8 cellular contexts compared by ENCODE assay signal in the genomic region with DNA sequence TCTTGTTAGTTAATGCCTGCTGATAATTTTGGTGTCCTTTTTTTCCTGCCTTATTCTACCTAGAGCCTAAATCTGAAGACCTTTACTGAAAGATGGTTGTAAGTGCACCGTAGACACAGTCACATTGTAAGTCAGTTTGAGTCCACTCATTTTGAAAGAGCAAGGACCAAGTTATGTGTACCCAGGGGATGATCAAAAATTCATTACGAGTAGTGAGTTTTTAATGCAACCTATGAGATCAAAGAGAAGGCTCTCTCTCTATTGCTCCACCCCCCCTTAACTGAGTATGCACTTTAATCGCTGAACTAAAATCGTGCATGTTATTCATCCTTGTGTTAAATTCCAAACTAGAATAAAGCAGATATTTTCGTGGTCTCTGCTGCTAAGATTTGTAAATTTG. TPM values are rescaled to one million over a fixed set of nuclear protein-coding genes. Genes with fewer than 3 reads are reported as not detected.
DNase-seq lines count a peak whose midpoint lies in the region; ATAC-seq, FAIRE-seq and TF ChIP-seq lines count a peak whose summit lies in the region.

No MANE protein-coding gene starts in this region.

- peaks cover 6% of the 10 kb centered on the region for H3K36me3 Mint-ChIP-seq in activated T-helper 1 cell treated with anti-CD3 and anti-CD28 coated beads, Interleukin-12 subunit alpha, Interleukin-12 subunit beta, Interleukin-2, Interleukin-4 antibody, amounts not matched to agents 30 ng/mL and 10 ng/mL and 1 ng/mL, durations not matched to agents 14 hours and 24 hours and 36 hours (ENCODE audit: low read depth)

- intact Hi-C loops in activated T-helper 1 cell treated with anti-CD3 and anti-CD28 coated beads, Interleukin-12 subunit alpha, Interleukin-12 subunit beta, Interleukin-2, Interleukin-4 antibody, amounts not matched to agents 30 ng/mL and 10 ng/mL and 1 ng/mL, durations not matched to agents 14 hours and 24 hours and 36 hours (cut with micrococcal nuclease) = no loop called here
- intact Hi-C loops in lower lobe of right lung (cut with DNase I) = no loop called here

- POLR2A ChIA-PET in A549 (lab: Yijun Ruan, JAX) = no interaction called here

- H3K79me2 ChIP-seq in GM23248 (ENCODE audit: insufficient read depth) = peaks cover 54% of the 10 kb centered on the region

- no peaks in the 10 kb centered on the region for H4K20me1 ChIP-seq in GM23248 (ENCODE audit: insufficient read depth)

- TF ChIP-seq RAD21 in A549 (conservative IDR thresholded peaks at IDR 0.05 in 1 of 2, IDR thresholded peaks at IDR 0.05 in 1 of 2) = no peak

- no peaks in the 10 kb centered on the region for H3K36me3 ChIP-seq in GM23248 (ENCODE audit: low read depth)
- H3K36me3 ChIP-seq in lower lobe of right lung = no peaks in the 10 kb centered on the region

- peak overlapping the region; percentile 77 for H3K9ac ChIP-seq in GM23248

- ATAC-seq in A549 (no peak), lower lobe of right lung (no peak), HG02798 (IDR thresholded peaks at IDR 0.05; ENCODE audit: poor library complexity, unreplicated experiment) (no peak)

- CTCF ChIA-PET in A549 (lab: Yijun Ruan, JAX) = interaction anchor here (0.6 kb wide), 1 partner anchor 515 kb away, joined by 3 read pairs; no protein-coding TSS in a partner anchor

- TF ChIP-seq POLR2A in A549 (IDR thresholded peaks at IDR 0.05; ENCODE audit: low read length) = no peak

- H3K27me3 ChIP-seq in GM23248 (replicated peaks; ENCODE audit: insufficient read depth) = no peaks in the 10 kb centered on the region
- no peaks in the 10 kb centered on the region for H3K27me3 ChIP-seq in lower lobe of right lung (ENCODE audit: low read depth)

- H3K4me1 ChIP-seq in A549 = peaks cover 14% of the 10 kb centered on the region; the same call in 1 of the 3 replicates
- peaks cover 37% of the 10 kb centered on the region for H3K4me1 ChIP-seq in GM23248 (ENCODE audit: insufficient read depth)
- H3K4me1 ChIP-seq in lower lobe of right lung = peaks cover 38% of the 10 kb centered on the region

- H2AFZ ChIP-seq in GM23248 = peak overlapping the region; percentile 23; the same call in 1 of the 2 replicates

- WGBS in A549 (ENCODE audit: missing lambda C conversion rate) = 82% methylated on average over 5 of the region's 5 CpGs
- 4% methylated on average over 5 of the region's 5 CpGs for whole genome bisulfite sequencing in GM23248 (ENCODE audit: low coverage in 1 of 2, low lambda C conversion rate in 2 of 2, missing lambda C conversion rate in 2 of 2), 2 experiments

- peak overlapping the region; percentile 75 for H3K27ac Mint-ChIP-seq in activated T-helper 1 cell treated with anti-CD3 and anti-CD28 coated beads, Interleukin-12 subunit alpha, Interleukin-12 subunit beta, Interleukin-2, Interleukin-4 antibody, amounts not matched to agents 30 ng/mL and 10 ng/mL and 1 ng/mL, durations not matched to agents 14 hours and 24 hours and 36 hours

- no peaks in the 10 kb centered on the region for H3K9me3 Mint-ChIP-seq in activated T-helper 1 cell treated with anti-CD3 and anti-CD28 coated beads, Interleukin-12 subunit alpha, Interleukin-12 subunit beta, Interleukin-2, Interleukin-4 antibody, amounts not matched to agents 30 ng/mL and 10 ng/mL and 1 ng/mL, durations not matched to agents 14 hours and 24 hours and 36 hours

- no peaks in the 10 kb centered on the region for H3F3A ChIP-seq in GM23248 (ENCODE audit: insufficient read depth)

- FAIRE-seq in A549 (lab: Jason Lieb, UNC) = no peak

- TF ChIP-seq CTCF in A549 (IDR thresholded peaks at IDR 0.05) (no peak), lower lobe of right lung (IDR thresholded peaks at IDR 0.05) (no peak)

- TF ChIP-seq EP300 in A549 (IDR thresholded peaks at IDR 0.05) = no peak

- H3K9me3 ChIP-seq in A549 (no peaks in the 10 kb centered on the region), GM23248 (ENCODE audit: low read depth) (no peaks in the 10 kb centered on the region), lower lobe of right lung (no peaks in the 10 kb centered on the region)

- H3K4me2 ChIP-seq in A549 (peak overlapping the region; percentile 94), GM23248 (ENCODE audit: unreplicated experiment) (peak overlapping the region; percentile 86)

- H3K4me3 ChIP-seq in A549 (no peak overlapping the region; the same call in 2 of the 3 replicates), GM23248 (peak overlapping the region; percentile 92), lower lobe of right lung (peak overlapping the region; percentile 75)

- peak overlapping the region; percentile 93 for H3K4me3 Mint-ChIP-seq in activated T-helper 1 cell treated with anti-CD3 and anti-CD28 coated beads, Interleukin-12 subunit alpha, Interleukin-12 subunit beta, Interleukin-2, Interleukin-4 antibody, amounts not matched to agents 30 ng/mL and 10 ng/mL and 1 ng/mL, durations not matched to agents 14 hours and 24 hours and 36 hours

- no peak for DNase-seq in A549 (ENCODE audit: low read depth in 1 of 2, low spot score in 1 of 2)
- peak; percentile 47 for DNase-seq in GM23248
- no peak for DNase-seq in activated T-helper 1 cell treated with anti-CD3 and anti-CD28 coated beads, Interleukin-12 subunit alpha, Interleukin-12 subunit beta, Interleukin-2, Interleukin-4 antibody, amounts not matched to agents 30 ng/mL and 10 ng/mL and 1 ng/mL, durations not matched to agents 14 hours and 24 hours and 36 hours (ENCODE audit: low spot score)
- DNase-seq in lower lobe of right lung = no peak
- DNase-seq in stimulated activated CD4-positive, alpha-beta T cell treated with anti-CD3 and anti-CD28 coated beads, Interleukin-4, amount 100 ng/mL, for 4 hours = no peak
- no peak for DNase-seq in iPS-NIHi7 (ENCODE audit: extremely low spot score)
- no peak for DNase-seq in NOMO-1 (lab: John Stamatoyannopoulos, UW; ENCODE audit: unreplicated experiment in 2 of 2)

- H3K27ac ChIP-seq in A549 (no peak overlapping the region), GM23248 (no peak overlapping the region), lower lobe of right lung (no peak overlapping the region)

- no peaks in the 10 kb centered on the region for H3K9me2 ChIP-seq in GM23248 (ENCODE audit: insufficient read depth)

- H3K4me1 Mint-ChIP-seq in activated T-helper 1 cell treated with anti-CD3 and anti-CD28 coated beads, Interleukin-12 subunit alpha, Interleukin-12 subunit beta, Interleukin-2, Interleukin-4 antibody, amounts not matched to agents 30 ng/mL and 10 ng/mL and 1 ng/mL, durations not matched to agents 14 hours and 24 hours and 36 hours (ENCODE audit: low read depth) = peaks cover 39% of the 10 kb centered on the region

- peaks cover 2% of the 10 kb centered on the region for H3K27me3 Mint-ChIP-seq in activated T-helper 1 cell treated with anti-CD3 and anti-CD28 coated beads, Interleukin-12 subunit alpha, Interleukin-12 subunit beta, Interleukin-2, Interleukin-4 antibody, amounts not matched to agents 30 ng/mL and 10 ng/mL and 1 ng/mL, durations not matched to agents 14 hours and 24 hours and 36 hours (ENCODE audit: insufficient read depth)

- in situ Hi-C loops in GM23248 (cut with MboI) = no loop called here

TF ChIP-seq in A549, 52 proteins besides CTCF, POLR2A, EP300 and RAD21 (continues in another document):
- TF ChIP-seq NR3C1 (IDR thresholded peaks at IDR 0.05) = no peak
- no peak for TF ChIP-seq SREBF2 (IDR thresholded peaks at IDR 0.05)
- no peak for TF ChIP-seq JUNB (IDR thresholded peaks at IDR 0.05)
- no peak for TF ChIP-seq REST (IDR thresholded peaks at IDR 0.05)

RNA-seq across cellular contexts. Expression of gene RAP2A, which starts 1.8 kb away (rescaled TPM):
- polyA plus RNA-seq in A549 (2011; rRNA removed) (10.9 and 11.2 TPM in 2 replicates), A549 (2017; fragmentation: RNase III; extraction: RNeasy Plus Mini Kit Qiagen cat#74134 plus additional on column Dnase treatment) (8.2 to 8.7 TPM (median 8.6 TPM) in 3 replicates), GM23248 (2016; fragmentation: Nextera tagmentation; extraction: Ambion mirVana) (3.4 and 3.8 TPM in 2 replicates)
- polyA plus RNA-seq in A549 (2012; cell fraction: cytosol; rRNA removed) = 2.3 and 2.8 TPM in 2 replicates
- 1.2 and 1.3 TPM in 2 replicates for polyA plus RNA-seq in A549 (2012; cell fraction: nucleus; rRNA removed)
- polyA minus RNA-seq in A549 (2011; rRNA and poly(A)+ RNA removed) = 16.1 and 24.0 TPM in 2 replicates
- 22.3 and 23.9 TPM in 2 replicates for total RNA-seq in GM23248 (2014; rRNA removed; shearing (Covaris generic))
- 21.3 and 22.1 TPM in 2 replicates for total RNA-seq in activated T-helper 1 cell treated with anti-CD3 and anti-CD28 coated beads, Interleukin-12 subunit alpha, Interleukin-12 subunit beta, Interleukin-2, Interleukin-4 antibody, amounts not matched to agents 30 ng/mL and 10 ng/mL and 1 ng/mL, durations not matched to agents 14 hours and 24 hours and 36 hours
- 42.5 TPM for total RNA-seq in lower lobe of right lung
